ENCODE assay signal across 1 cellular context in the genomic region with DNA sequence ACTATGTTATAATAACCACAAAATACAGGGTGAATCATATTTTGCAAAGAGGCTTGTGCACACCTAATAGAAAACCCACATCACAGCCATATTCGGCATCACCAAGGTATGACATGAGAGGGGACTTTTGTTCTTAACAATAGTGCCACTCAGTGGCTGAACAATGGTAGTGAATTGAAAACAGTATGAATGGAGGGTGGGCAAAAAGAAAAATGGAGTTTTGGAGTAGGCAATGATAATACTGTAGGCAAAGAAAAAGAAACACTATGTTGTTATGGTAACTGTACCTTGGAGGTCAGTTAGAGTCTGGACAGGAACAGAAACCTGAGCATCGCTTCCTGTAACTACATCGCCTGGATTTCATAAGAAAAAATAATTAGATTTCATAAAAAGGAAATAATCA.
TF ChIP-seq lines count a peak whose summit lies in the region.

No MANE protein-coding gene starts in this region.

TF ChIP-seq in IMR-90, 13 proteins besides CTCF, POLR2A, EP300 and RAD21 (continued from another document):
- TF ChIP-seq, protein P1, sequence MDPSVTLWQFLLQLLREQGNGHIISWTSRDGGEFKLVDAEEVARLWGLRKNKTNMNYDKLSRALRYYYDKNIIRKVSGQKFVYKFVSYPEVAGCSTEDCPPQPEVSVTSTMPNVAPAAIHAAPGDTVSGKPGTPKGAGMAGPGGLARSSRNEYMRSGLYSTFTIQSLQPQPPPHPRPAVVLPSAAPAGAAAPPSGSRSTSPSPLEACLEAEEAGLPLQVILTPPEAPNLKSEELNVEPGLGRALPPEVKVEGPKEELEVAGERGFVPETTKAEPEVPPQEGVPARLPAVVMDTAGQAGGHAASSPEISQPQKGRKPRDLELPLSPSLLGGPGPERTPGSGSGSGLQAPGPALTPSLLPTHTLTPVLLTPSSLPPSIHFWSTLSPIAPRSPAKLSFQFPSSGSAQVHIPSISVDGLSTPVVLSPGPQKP (IDR thresholded peaks at IDR 0.05; ENCODE audit: borderline replicate concordance, low read depth, low read length) = no peak
- no peak for TF ChIP-seq MAZ (IDR thresholded peaks at IDR 0.05; ENCODE audit: borderline replicate concordance, low read depth, low read length)
